In genomic region chrX:153381684-153382532, GRCh38 we compare ENCODE assay signal across 9 cellular contexts. TPM values are rescaled to one million over a fixed set of nuclear protein-coding genes. Genes with fewer than 3 reads are reported as not detected.
DNase-seq lines count a peak whose midpoint lies in the region; ATAC-seq, FAIRE-seq and TF ChIP-seq lines count a peak whose summit lies in the region.
"Had no signal": no experiment of that assay in that cellular context is flagged by ENCODE, and none has a peak within 500 bp of the region (broad histone marks: within the 10 kb centered on the region; RNA-seq: fewer than 3 reads in every experiment).

No MANE protein-coding gene starts in this region.

- H3K27ac Mint-ChIP-seq in type B pancreatic cell = peak overlapping the region; percentile 45

- H3K4me3 Mint-ChIP-seq in type B pancreatic cell = peak overlapping the region; percentile 2

- no peak for TF ChIP-seq CTCF in type B pancreatic cell (conservative IDR thresholded peaks at IDR 0.05)

- H3K9me3 ChIP-seq in adipocyte (ENCODE audit: control insufficient read depth, low read length) = peaks cover 4% of the 10 kb centered on the region

- ATAC-seq in HG02798 (IDR thresholded peaks at IDR 0.05; ENCODE audit: poor library complexity, unreplicated experiment) = no peak
- ATAC-seq: HCT116 had no signal

- peak; percentile 62 for DNase-seq in AG08395 (ENCODE audit: low spot score)
- peak; percentile 60 for DNase-seq in GM03348 (ENCODE audit: low spot score)
- peak; percentile 74 for DNase-seq in NCI-H2171 treated with DMSO at 0.1 percent for 48 hours (lab: John Stamatoyannopoulos, UW)
- DNase-seq in adipocyte (ENCODE audit: low read depth) = peak; percentile 86
- DNase-seq in type B pancreatic cell (ENCODE audit: extremely low spot score, unreplicated experiment) = no peak
- no peak for DNase-seq in H54 (ENCODE audit: insufficient read length, low spot score)

- H3K27me3 Mint-ChIP-seq in type B pancreatic cell = no peaks in the 10 kb centered on the region

- H3K27me3 ChIP-seq in adipocyte (replicated peaks; ENCODE audit: control insufficient read depth, insufficient read depth, low read length) = peaks cover 5% of the 10 kb centered on the region

- H3K36me3 ChIP-seq in adipocyte (ENCODE audit: control insufficient read depth, insufficient read depth, low read length, severe bottlenecking) = no peaks in the 10 kb centered on the region

- no peak for TF ChIP-seq POLR2A in H54 (IDR thresholded peaks at IDR 0.05; ENCODE audit: low read depth, low read length)

- peak overlapping the region; percentile 45 for H3K4me3 ChIP-seq in adipocyte (ENCODE audit: low read length)

- H3K4me1 ChIP-seq in adipocyte (ENCODE audit: control insufficient read depth, insufficient read depth, low read length) = peaks cover 7% of the 10 kb centered on the region

- FAIRE-seq in islet of Langerhans (lab: Jason Lieb, UNC) = peak; percentile 97
- FAIRE-seq in H54 (lab: Jason Lieb, UNC) = no peak

- H3K4me1 Mint-ChIP-seq in type B pancreatic cell (ENCODE audit: unreplicated experiment) = no peaks in the 10 kb centered on the region

- H3K9me3 Mint-ChIP-seq in type B pancreatic cell = peaks cover 4% of the 10 kb centered on the region

- H3K36me3 Mint-ChIP-seq in type B pancreatic cell = no peaks in the 10 kb centered on the region

- peak overlapping the region; percentile 46 for H3K9ac ChIP-seq in adipocyte (ENCODE audit: low read length)

RNA-seq across cellular contexts. Expression of gene PNMA6E, which starts 19.2 kb away (rescaled TPM):
- not detected in 2 replicates for total RNA-seq in type B pancreatic cell (ENCODE audit: low replicate concordance)

RNA-seq across cellular contexts. Expression of gene ZFP92, which starts 29.4 kb away (rescaled TPM):
- 0.26 and 0.41 TPM in 2 replicates for total RNA-seq in type B pancreatic cell (ENCODE audit: low replicate concordance)

RNA-seq across cellular contexts. Expression of gene ZNF275, which starts 48.0 kb away (rescaled TPM):
- 7.4 and 11.9 TPM in 2 replicates for total RNA-seq in type B pancreatic cell (ENCODE audit: low replicate concordance)

Comparison
In these comparisons a context has a peak if more than half of its experiments do, and no peak if none do; other contexts are left out.
1. DNase-seq: peak in AG08395 (single experiment), GM03348 (single experiment), NCI-H2171 treated with DMSO at 0.1 percent for 48 hours (single experiment) and adipocyte (single experiment); none in type B pancreatic cell (single experiment) and H54 (single experiment).